In genomic region chr3:137300703-137301102, GRCh38 we compare ENCODE assay signal across 1 cellular context.
TF ChIP-seq lines count a peak whose summit lies in the region.

No MANE protein-coding gene starts in this region.

TF ChIP-seq in GM12878, 131 proteins besides CTCF, POLR2A, EP300 and RAD21 (continued from another document and continues in another):
- TF ChIP-seq RUNX3 (IDR thresholded peaks at IDR 0.05; ENCODE audit: low read length) (peak; percentile 99), ETV6 (conservative IDR thresholded peaks at IDR 0.05 in 1 of 2, IDR thresholded peaks at IDR 0.05 in 1 of 2; ENCODE audit: borderline replicate concordance in 1 of 2, low read depth in 1 of 2) (no peak), MEF2B (IDR thresholded peaks at IDR 0.05; ENCODE audit: partially characterized antibody, poor library complexity, severe bottlenecking) (peak; percentile 25), SPI1 (IDR thresholded peaks at IDR 0.05; ENCODE audit: borderline replicate concordance, insufficient read depth, low read depth, low read length) (no peak), EGR1 (IDR thresholded peaks at IDR 0.05; ENCODE audit: borderline replicate concordance in 1 of 2, low read depth in 2 of 2, low read length in 2 of 2) (no peak), ZNF274 (IDR thresholded peaks at IDR 0.05; ENCODE audit: insufficient read depth, insufficient read length) (no peak), TBL1XR1 (IDR thresholded peaks at IDR 0.05; ENCODE audit: low read depth, low read length) (no peak), ZSCAN29 (IDR thresholded peaks at IDR 0.05) (no peak), CUX1 (IDR thresholded peaks at IDR 0.05; ENCODE audit: insufficient replicate concordance, low read depth, low read length) (no peak), HDGF (IDR thresholded peaks at IDR 0.05) (no peak), PRDM15 (CRISPR knock-in tag; IDR thresholded peaks at IDR 0.05) (no peak), TCF12 (IDR thresholded peaks at IDR 0.05; ENCODE audit: low read depth, low read length) (0 out of 2 replicates have a peak, but pooled peaks have one; percentile 31), IKZF2 (IDR thresholded peaks at IDR 0.05) (peak in 1 of 2 experiments; percentile 36; a peak in 1 of 4 replicates), RCOR1 (conservative IDR thresholded peaks at IDR 0.05; ENCODE audit: low read depth, low read length) (no peak), MXI1 (IDR thresholded peaks at IDR 0.05; ENCODE audit: low read depth, low read length) (no peak), PKNOX1 (IDR thresholded peaks at IDR 0.05) (peak; percentile 54), BHLHE40 (IDR thresholded peaks at IDR 0.05; ENCODE audit: borderline replicate concordance in 1 of 2, low read depth in 2 of 2, low read length in 1 of 2) (no peak), SMARCA5 (IDR thresholded peaks at IDR 0.05) (no peak), NBN (IDR thresholded peaks at IDR 0.05) (no peak), USF1 (IDR thresholded peaks at IDR 0.05; ENCODE audit: borderline replicate concordance, extremely low read length, insufficient read depth, low read depth, low read length) (no peak), ZBTB40 (IDR thresholded peaks at IDR 0.05; ENCODE audit: borderline replicate concordance) (no peak), EED (IDR thresholded peaks at IDR 0.05; ENCODE audit: low read depth) (peak; percentile 63), TCF7 (IDR thresholded peaks at IDR 0.05; ENCODE audit: borderline replicate concordance) (peak; percentile 100), CBX3 (IDR thresholded peaks at IDR 0.05; ENCODE audit: borderline replicate concordance, low read depth) (no peak), STAT3 (IDR thresholded peaks at IDR 0.05; ENCODE audit: low read depth, low read length) (no peak), GABPA (IDR thresholded peaks at IDR 0.05; ENCODE audit: low read depth) (no peak), ATF3 (IDR thresholded peaks at IDR 0.05; ENCODE audit: borderline replicate concordance, extremely low read depth, low read depth, low read length) (no peak), CBFB (IDR thresholded peaks at IDR 0.05; ENCODE audit: low read depth) (peak; percentile 91), KAT2A (conservative IDR thresholded peaks at IDR 0.05; ENCODE audit: control insufficient read depth, low read depth, low read length) (no peak), MTA2 (IDR thresholded peaks at IDR 0.05; ENCODE audit: low read depth) (peak; percentile 82), CEBPB (IDR thresholded peaks at IDR 0.05; ENCODE audit: borderline replicate concordance in 1 of 2, low read depth in 2 of 2, low read length in 2 of 2) (no peak), SMAD5 (IDR thresholded peaks at IDR 0.05; ENCODE audit: low read depth) (no peak), ZNF384 (IDR thresholded peaks at IDR 0.05; ENCODE audit: borderline replicate concordance, low read depth, low read length) (peak; percentile 54), HCFC1 (IDR thresholded peaks at IDR 0.05; ENCODE audit: low read length) (no peak), IRF4 (IDR thresholded peaks at IDR 0.05; ENCODE audit: low read depth, low read length) (peak; percentile 90), ZNF622 (IDR thresholded peaks at IDR 0.05) (no peak), POLR2AphosphoS5 (IDR thresholded peaks at IDR 0.05; ENCODE audit: low read length) (no peak), TCF3 (IDR thresholded peaks at IDR 0.05; ENCODE audit: borderline replicate concordance, insufficient read depth, low read depth, low read length) (no peak), E4F1 (IDR thresholded peaks at IDR 0.05; ENCODE audit: borderline replicate concordance, partially characterized antibody) (no peak), SMAD1 (IDR thresholded peaks at IDR 0.05; ENCODE audit: low read depth, partially characterized antibody) (no peak)
